Comparison of ENCODE assay signal across 1 cellular context in genomic region chr3:179734497-179735281, GRCh38.
TF ChIP-seq lines count a peak whose summit lies in the region.

No MANE protein-coding gene starts in this region.

TF ChIP-seq in HepG2, 621 proteins besides CTCF, POLR2A, EP300 and RAD21 (continued from another document):
- TF ChIP-seq GPBP1L1 (CRISPR knock-in tag; IDR thresholded peaks at IDR 0.05) (no peak), ZBTB20 (CRISPR knock-in tag; IDR thresholded peaks at IDR 0.05; ENCODE audit: borderline replicate concordance, low read depth) (no peak), ARID2 (CRISPR knock-in tag; IDR thresholded peaks at IDR 0.05; ENCODE audit: borderline replicate concordance) (no peak), ZFX (CRISPR knock-in tag; IDR thresholded peaks at IDR 0.05; ENCODE audit: low read depth) (peak; percentile 37; the same call in 1 of the 2 replicates), DNMT3B (CRISPR knock-in tag; conservative IDR thresholded peaks at IDR 0.05) (no peak), SRSF4 (IDR thresholded peaks at IDR 0.05; ENCODE audit: low read depth, low read length, poor library complexity, severe bottlenecking) (no peak), ATRX (CRISPR knock-in tag; IDR thresholded peaks at IDR 0.05; ENCODE audit: borderline replicate concordance) (no peak), SMAD9 (CRISPR knock-in tag; IDR thresholded peaks at IDR 0.05) (no peak), MAX (IDR thresholded peaks at IDR 0.05) (peak; percentile 31; the same call in 1 of the 2 replicates), ZNF136 (CRISPR knock-in tag; IDR thresholded peaks at IDR 0.05; ENCODE audit: low read depth) (no peak), ZC3H13 (CRISPR knock-in tag; IDR thresholded peaks at IDR 0.05) (no peak), ZNF773 (CRISPR knock-in tag; IDR thresholded peaks at IDR 0.05; ENCODE audit: borderline replicate concordance) (no peak), ZNF75D (CRISPR knock-in tag; IDR thresholded peaks at IDR 0.05; ENCODE audit: borderline replicate concordance) (no peak), SMYD3 (CRISPR knock-in tag; IDR thresholded peaks at IDR 0.05) (no peak), HOXA7 (CRISPR knock-in tag; IDR thresholded peaks at IDR 0.05) (no peak), ZNF777 (CRISPR knock-in tag; IDR thresholded peaks at IDR 0.05) (no peak), ZNF260 (CRISPR knock-in tag; IDR thresholded peaks at IDR 0.05; ENCODE audit: borderline replicate concordance, low read depth) (no peak)
- TF ChIP-seq, protein P1, sequence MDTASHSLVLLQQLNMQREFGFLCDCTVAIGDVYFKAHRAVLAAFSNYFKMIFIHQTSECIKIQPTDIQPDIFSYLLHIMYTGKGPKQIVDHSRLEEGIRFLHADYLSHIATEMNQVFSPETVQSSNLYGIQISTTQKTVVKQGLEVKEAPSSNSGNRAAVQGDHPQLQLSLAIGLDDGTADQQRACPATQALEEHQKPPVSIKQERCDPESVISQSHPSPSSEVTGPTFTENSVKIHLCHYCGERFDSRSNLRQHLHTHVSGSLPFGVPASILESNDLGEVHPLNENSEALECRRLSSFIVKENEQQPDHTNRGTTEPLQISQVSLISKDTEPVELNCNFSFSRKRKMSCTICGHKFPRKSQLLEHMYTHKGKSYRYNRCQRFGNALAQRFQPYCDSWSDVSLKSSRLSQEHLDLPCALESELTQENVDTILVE (CRISPR knock-in tag; IDR thresholded peaks at IDR 0.05) = no peak
- TF ChIP-seq, protein P2, sequence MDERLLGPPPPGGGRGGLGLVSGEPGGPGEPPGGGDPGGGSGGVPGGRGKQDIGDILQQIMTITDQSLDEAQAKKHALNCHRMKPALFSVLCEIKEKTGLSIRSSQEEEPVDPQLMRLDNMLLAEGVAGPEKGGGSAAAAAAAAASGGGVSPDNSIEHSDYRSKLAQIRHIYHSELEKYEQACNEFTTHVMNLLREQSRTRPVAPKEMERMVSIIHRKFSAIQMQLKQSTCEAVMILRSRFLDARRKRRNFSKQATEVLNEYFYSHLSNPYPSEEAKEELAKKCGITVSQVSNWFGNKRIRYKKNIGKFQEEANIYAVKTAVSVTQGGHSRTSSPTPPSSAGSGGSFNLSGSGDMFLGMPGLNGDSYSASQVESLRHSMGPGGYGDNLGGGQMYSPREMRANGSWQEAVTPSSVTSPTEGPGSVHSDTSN (CRISPR knock-in tag; IDR thresholded peaks at IDR 0.05) = no peak
